15 cellular contexts compared by ENCODE assay signal in the genomic region with DNA sequence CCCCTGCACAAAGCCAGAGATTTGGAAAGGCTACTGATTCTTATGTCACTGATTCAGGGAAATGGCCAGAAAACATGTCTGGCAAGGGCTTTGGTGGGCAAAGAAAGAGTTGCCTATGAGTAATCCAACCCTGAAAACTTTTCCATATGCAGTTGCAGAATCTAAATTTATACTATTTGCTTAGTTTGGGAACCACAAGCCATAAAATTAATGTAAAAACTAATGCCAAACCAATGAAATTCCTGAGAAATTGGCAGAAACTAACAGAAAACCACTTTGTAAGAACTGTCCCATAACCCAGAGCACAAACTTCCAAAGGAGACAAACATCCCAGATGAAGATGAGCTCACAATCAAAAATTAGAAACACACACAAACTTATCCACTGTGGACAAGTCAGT.
"Had no signal": no experiment of that assay in that cellular context is flagged by ENCODE, and none has a peak within 500 bp of the region (broad histone marks: within the 10 kb centered on the region; RNA-seq: fewer than 3 reads in every experiment).

No MANE protein-coding gene starts in this region.

- H3K27ac ChIP-seq: adrenal gland, dorsolateral prefrontal cortex, gastrocnemius medialis, heart left ventricle, left ventricle myocardium inferior, tibial nerve, WERI-Rb-1 had no signal

- DNase-seq: activated CD4-positive, alpha-beta T cell treated with anti-CD3 and anti-CD28 coated beads, Interleukin-2, amount 50 U/mL, for 48 hours; activated gamma-delta T cell; adrenal gland; caudate nucleus; dorsolateral prefrontal cortex; gastrocnemius medialis; heart left ventricle; kidney glomerular epithelial cell; left ventricle myocardium inferior; mammary epithelial cell; occipital lobe; stimulated activated CD4-positive, alpha-beta T cell treated with anti-CD3 and anti-CD28 coated beads, Interleukin-2, amount 100 ng/mL, for 24 hours; stimulated activated naive CD8-positive, alpha-beta T cell treated with anti-CD3 and anti-CD28 coated beads, Interleukin-15, Interleukin-2, amounts not matched to agents 100 U/mL and 50 U/mL, for 24 hours; WERI-Rb-1 had no signal

- H3K4me3 ChIP-seq: adrenal gland, dorsolateral prefrontal cortex, gastrocnemius medialis, heart left ventricle, left ventricle myocardium inferior, tibial nerve had no signal

- H3K36me3 ChIP-seq: adrenal gland, gastrocnemius medialis, heart left ventricle, left ventricle myocardium inferior, tibial nerve, WERI-Rb-1 had no signal

- H3K27me3 ChIP-seq: adrenal gland, dorsolateral prefrontal cortex, gastrocnemius medialis, heart left ventricle, tibial nerve had no signal

- H3K9me3 ChIP-seq: gastrocnemius medialis, tibial nerve had no signal

- H3K4me1 ChIP-seq: adrenal gland had no signal
